1 cellular context compared by ENCODE assay signal in the genomic region with DNA sequence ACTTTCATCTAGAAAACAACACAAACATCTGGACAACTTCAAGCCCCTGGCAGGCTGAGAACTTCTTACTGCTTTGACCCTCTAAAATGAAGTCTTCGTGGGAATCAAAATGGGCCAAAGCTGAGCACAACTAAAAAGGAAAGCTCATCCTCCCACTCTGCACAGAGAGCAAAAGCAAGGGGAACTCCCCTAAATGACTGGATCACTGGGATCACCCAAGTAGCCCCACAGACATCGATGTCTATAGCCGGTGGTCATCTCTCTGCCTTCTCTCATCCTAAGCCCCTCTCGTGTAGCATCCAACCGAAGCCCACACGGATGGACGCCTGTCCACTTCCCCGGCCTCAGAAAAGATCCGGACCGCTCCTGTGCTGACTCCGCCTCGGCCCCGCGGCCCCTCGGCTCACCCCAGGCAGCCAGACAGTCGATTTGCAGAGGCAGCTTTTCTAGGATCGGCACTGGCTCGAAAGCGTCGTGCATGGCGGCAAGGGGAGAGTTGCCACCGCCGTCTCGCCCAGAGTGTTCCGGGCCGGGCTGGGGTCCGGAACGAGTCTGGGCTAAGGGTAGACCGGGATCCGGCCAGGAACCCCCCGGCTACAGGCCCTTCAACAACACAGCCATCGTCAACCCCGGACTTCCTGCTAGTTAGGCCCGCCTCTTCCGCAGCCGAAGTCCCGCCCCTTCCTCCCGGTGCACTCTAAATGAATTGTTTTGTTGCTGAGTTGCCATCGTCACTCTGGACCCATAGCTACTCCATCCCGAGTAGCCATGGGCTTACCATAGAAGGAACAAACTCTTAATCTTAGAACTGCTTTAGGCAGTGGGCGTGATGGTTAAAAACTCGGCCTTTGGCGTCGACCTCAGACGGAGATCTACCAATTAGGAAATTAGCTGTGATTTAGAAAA.
TF ChIP-seq lines count a peak whose summit lies in the region.

A gene with protein sequence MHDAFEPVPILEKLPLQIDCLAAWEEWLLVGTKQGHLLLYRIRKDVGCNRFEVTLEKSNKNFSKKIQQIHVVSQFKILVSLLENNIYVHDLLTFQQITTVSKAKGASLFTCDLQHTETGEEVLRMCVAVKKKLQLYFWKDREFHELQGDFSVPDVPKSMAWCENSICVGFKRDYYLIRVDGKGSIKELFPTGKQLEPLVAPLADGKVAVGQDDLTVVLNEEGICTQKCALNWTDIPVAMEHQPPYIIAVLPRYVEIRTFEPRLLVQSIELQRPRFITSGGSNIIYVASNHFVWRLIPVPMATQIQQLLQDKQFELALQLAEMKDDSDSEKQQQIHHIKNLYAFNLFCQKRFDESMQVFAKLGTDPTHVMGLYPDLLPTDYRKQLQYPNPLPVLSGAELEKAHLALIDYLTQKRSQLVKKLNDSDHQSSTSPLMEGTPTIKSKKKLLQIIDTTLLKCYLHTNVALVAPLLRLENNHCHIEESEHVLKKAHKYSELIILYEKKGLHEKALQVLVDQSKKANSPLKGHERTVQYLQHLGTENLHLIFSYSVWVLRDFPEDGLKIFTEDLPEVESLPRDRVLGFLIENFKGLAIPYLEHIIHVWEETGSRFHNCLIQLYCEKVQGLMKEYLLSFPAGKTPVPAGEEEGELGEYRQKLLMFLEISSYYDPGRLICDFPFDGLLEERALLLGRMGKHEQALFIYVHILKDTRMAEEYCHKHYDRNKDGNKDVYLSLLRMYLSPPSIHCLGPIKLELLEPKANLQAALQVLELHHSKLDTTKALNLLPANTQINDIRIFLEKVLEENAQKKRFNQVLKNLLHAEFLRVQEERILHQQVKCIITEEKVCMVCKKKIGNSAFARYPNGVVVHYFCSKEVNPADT (minus strand): TSS at position 631 of the 906 bp plus-strand sequence. CDS start 151 bp downstream, at position 480.

TF ChIP-seq in K562, 482 proteins besides CTCF, POLR2A, EP300 and RAD21 (continued from another document and continues in another):
- TF ChIP-seq, protein P1, sequence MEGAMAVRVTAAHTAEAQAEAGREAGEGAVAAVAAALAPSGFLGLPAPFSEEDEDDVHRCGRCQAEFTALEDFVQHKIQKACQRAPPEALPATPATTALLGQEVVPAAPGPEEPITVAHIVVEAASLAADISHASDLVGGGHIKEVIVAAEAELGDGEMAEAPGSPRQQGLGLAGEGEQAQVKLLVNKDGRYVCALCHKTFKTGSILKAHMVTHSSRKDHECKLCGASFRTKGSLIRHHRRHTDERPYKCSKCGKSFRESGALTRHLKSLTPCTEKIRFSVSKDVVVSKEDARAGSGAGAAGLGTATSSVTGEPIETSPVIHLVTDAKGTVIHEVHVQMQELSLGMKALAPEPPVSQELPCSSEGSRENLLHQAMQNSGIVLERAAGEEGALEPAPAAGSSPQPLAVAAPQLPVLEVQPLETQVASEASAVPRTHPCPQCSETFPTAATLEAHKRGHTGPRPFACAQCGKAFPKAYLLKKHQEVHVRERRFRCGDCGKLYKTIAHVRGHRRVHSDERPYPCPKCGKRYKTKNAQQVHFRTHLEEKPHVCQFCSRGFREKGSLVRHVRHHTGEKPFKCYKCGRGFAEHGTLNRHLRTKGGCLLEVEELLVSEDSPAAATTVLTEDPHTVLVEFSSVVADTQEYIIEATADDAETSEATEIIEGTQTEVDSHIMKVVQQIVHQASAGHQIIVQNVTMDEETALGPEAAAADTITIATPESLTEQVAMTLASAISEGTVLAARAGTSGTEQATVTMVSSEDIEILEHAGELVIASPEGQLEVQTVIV (CRISPR knock-in tag; IDR thresholded peaks at IDR 0.05; ENCODE audit: borderline replicate concordance) = no peak
- no peak for TF ChIP-seq ZNF668 (CRISPR knock-in tag; IDR thresholded peaks at IDR 0.05)
- TF ChIP-seq, protein P2, sequence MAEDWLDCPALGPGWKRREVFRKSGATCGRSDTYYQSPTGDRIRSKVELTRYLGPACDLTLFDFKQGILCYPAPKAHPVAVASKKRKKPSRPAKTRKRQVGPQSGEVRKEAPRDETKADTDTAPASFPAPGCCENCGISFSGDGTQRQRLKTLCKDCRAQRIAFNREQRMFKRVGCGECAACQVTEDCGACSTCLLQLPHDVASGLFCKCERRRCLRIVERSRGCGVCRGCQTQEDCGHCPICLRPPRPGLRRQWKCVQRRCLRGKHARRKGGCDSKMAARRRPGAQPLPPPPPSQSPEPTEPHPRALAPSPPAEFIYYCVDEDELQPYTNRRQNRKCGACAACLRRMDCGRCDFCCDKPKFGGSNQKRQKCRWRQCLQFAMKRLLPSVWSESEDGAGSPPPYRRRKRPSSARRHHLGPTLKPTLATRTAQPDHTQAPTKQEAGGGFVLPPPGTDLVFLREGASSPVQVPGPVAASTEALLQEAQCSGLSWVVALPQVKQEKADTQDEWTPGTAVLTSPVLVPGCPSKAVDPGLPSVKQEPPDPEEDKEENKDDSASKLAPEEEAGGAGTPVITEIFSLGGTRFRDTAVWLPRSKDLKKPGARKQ (CRISPR knock-in tag; IDR thresholded peaks at IDR 0.05) = no peak
- TF ChIP-seq HMG20B (CRISPR knock-in tag; IDR thresholded peaks at IDR 0.05) = no peak
- TF ChIP-seq, protein P3, sequence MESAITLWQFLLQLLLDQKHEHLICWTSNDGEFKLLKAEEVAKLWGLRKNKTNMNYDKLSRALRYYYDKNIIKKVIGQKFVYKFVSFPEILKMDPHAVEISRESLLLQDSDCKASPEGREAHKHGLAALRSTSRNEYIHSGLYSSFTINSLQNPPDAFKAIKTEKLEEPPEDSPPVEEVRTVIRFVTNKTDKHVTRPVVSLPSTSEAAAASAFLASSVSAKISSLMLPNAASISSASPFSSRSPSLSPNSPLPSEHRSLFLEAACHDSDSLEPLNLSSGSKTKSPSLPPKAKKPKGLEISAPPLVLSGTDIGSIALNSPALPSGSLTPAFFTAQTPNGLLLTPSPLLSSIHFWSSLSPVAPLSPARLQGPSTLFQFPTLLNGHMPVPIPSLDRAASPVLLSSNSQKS (CRISPR knock-in tag; IDR thresholded peaks at IDR 0.05) = no peak
- TF ChIP-seq ZNF253 (CRISPR knock-in tag; conservative IDR thresholded peaks at IDR 0.05) = no peak
- TF ChIP-seq ARID1B (IDR thresholded peaks at IDR 0.05) = no peak
- no peak for TF ChIP-seq GATAD2B (IDR thresholded peaks at IDR 0.05; ENCODE audit: borderline replicate concordance)
- no peak for TF ChIP-seq ZNF146 (CRISPR knock-in tag; IDR thresholded peaks at IDR 0.05; ENCODE audit: unreplicated experiment)
- TF ChIP-seq, protein P4, sequence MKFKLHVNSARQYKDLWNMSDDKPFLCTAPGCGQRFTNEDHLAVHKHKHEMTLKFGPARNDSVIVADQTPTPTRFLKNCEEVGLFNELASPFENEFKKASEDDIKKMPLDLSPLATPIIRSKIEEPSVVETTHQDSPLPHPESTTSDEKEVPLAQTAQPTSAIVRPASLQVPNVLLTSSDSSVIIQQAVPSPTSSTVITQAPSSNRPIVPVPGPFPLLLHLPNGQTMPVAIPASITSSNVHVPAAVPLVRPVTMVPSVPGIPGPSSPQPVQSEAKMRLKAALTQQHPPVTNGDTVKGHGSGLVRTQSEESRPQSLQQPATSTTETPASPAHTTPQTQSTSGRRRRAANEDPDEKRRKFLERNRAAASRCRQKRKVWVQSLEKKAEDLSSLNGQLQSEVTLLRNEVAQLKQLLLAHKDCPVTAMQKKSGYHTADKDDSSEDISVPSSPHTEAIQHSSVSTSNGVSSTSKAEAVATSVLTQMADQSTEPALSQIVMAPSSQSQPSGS (CRISPR knock-in tag; IDR thresholded peaks at IDR 0.05) = no peak
- no peak for TF ChIP-seq GTF2A2 (tag; IDR thresholded peaks at IDR 0.05)
- no peak for TF ChIP-seq ZNF695 (CRISPR knock-in tag; IDR thresholded peaks at IDR 0.05)
- TF ChIP-seq, protein P5, sequence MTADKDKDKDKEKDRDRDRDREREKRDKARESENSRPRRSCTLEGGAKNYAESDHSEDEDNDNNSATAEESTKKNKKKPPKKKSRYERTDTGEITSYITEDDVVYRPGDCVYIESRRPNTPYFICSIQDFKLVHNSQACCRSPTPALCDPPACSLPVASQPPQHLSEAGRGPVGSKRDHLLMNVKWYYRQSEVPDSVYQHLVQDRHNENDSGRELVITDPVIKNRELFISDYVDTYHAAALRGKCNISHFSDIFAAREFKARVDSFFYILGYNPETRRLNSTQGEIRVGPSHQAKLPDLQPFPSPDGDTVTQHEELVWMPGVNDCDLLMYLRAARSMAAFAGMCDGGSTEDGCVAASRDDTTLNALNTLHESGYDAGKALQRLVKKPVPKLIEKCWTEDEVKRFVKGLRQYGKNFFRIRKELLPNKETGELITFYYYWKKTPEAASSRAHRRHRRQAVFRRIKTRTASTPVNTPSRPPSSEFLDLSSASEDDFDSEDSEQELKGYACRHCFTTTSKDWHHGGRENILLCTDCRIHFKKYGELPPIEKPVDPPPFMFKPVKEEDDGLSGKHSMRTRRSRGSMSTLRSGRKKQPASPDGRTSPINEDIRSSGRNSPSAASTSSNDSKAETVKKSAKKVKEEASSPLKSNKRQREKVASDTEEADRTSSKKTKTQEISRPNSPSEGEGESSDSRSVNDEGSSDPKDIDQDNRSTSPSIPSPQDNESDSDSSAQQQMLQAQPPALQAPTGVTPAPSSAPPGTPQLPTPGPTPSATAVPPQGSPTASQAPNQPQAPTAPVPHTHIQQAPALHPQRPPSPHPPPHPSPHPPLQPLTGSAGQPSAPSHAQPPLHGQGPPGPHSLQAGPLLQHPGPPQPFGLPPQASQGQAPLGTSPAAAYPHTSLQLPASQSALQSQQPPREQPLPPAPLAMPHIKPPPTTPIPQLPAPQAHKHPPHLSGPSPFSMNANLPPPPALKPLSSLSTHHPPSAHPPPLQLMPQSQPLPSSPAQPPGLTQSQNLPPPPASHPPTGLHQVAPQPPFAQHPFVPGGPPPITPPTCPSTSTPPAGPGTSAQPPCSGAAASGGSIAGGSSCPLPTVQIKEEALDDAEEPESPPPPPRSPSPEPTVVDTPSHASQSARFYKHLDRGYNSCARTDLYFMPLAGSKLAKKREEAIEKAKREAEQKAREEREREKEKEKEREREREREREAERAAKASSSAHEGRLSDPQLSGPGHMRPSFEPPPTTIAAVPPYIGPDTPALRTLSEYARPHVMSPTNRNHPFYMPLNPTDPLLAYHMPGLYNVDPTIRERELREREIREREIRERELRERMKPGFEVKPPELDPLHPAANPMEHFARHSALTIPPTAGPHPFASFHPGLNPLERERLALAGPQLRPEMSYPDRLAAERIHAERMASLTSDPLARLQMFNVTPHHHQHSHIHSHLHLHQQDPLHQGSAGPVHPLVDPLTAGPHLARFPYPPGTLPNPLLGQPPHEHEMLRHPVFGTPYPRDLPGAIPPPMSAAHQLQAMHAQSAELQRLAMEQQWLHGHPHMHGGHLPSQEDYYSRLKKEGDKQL (CRISPR knock-in tag; IDR thresholded peaks at IDR 0.05; ENCODE audit: borderline replicate concordance) = no peak
- TF ChIP-seq NR2C2 (CRISPR knock-in tag; IDR thresholded peaks at IDR 0.05) = no peak
- TF ChIP-seq NR2C2 (tag; IDR thresholded peaks at IDR 0.05) = peak; percentile 14; the same call in 1 of the 2 replicates
- TF ChIP-seq, protein P6, sequence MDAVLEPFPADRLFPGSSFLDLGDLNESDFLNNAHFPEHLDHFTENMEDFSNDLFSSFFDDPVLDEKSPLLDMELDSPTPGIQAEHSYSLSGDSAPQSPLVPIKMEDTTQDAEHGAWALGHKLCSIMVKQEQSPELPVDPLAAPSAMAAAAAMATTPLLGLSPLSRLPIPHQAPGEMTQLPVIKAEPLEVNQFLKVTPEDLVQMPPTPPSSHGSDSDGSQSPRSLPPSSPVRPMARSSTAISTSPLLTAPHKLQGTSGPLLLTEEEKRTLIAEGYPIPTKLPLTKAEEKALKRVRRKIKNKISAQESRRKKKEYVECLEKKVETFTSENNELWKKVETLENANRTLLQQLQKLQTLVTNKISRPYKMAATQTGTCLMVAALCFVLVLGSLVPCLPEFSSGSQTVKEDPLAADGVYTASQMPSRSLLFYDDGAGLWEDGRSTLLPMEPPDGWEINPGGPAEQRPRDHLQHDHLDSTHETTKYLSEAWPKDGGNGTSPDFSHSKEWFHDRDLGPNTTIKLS (IDR thresholded peaks at IDR 0.05; ENCODE audit: borderline replicate concordance, low read depth) = no peak
- TF ChIP-seq NFIX (CRISPR knock-in tag; IDR thresholded peaks at IDR 0.05; ENCODE audit: low read depth) = no peak
- TF ChIP-seq DNMT1 (IDR thresholded peaks at IDR 0.05) = no peak
- TF ChIP-seq CCAR2 (IDR thresholded peaks at IDR 0.05; ENCODE audit: low read depth, low read length) = no peak
- peak; percentile 82 for TF ChIP-seq ZBTB17 (CRISPR knock-in tag; IDR thresholded peaks at IDR 0.05)
- TF ChIP-seq ZNF347 (CRISPR knock-in tag; IDR thresholded peaks at IDR 0.05; ENCODE audit: low read depth) = no peak
- TF ChIP-seq, protein P7, sequence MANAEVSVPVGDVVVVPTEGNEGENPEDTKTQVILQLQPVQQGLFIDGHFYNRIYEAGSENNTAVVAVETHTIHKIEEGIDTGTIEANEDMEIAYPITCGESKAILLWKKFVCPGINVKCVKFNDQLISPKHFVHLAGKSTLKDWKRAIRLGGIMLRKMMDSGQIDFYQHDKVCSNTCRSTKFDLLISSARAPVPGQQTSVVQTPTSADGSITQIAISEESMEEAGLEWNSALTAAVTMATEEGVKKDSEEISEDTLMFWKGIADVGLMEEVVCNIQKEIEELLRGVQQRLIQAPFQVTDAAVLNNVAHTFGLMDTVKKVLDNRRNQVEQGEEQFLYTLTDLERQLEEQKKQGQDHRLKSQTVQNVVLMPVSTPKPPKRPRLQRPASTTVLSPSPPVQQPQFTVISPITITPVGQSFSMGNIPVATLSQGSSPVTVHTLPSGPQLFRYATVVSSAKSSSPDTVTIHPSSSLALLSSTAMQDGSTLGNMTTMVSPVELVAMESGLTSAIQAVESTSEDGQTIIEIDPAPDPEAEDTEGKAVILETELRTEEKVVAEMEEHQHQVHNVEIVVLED (CRISPR knock-in tag; IDR thresholded peaks at IDR 0.05) = no peak
- TF ChIP-seq SPI1 (IDR thresholded peaks at IDR 0.05; ENCODE audit: borderline replicate concordance, low read depth, low read length) = peak; percentile 78; the same call in 1 of the 2 replicates
- TF ChIP-seq, protein P8, sequence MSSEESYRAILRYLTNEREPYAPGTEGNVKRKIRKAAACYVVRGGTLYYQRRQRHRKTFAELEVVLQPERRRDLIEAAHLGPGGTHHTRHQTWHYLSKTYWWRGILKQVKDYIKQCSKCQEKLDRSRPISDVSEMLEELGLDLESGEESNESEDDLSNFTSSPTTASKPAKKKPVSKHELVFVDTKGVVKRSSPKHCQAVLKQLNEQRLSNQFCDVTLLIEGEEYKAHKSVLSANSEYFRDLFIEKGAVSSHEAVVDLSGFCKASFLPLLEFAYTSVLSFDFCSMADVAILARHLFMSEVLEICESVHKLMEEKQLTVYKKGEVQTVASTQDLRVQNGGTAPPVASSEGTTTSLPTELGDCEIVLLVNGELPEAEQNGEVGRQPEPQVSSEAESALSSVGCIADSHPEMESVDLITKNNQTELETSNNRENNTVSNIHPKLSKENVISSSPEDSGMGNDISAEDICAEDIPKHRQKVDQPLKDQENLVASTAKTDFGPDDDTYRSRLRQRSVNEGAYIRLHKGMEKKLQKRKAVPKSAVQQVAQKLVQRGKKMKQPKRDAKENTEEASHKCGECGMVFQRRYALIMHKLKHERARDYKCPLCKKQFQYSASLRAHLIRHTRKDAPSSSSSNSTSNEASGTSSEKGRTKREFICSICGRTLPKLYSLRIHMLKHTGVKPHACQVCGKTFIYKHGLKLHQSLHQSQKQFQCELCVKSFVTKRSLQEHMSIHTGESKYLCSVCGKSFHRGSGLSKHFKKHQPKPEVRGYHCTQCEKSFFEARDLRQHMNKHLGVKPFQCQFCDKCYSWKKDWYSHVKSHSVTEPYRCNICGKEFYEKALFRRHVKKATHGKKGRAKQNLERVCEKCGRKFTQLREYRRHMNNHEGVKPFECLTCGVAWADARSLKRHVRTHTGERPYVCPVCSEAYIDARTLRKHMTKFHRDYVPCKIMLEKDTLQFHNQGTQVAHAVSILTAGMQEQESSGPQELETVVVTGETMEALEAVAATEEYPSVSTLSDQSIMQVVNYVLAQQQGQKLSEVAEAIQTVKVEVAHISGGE (CRISPR knock-in tag; IDR thresholded peaks at IDR 0.05) = peak in 2 of 3 experiments; percentile 24 to 78; a peak in 3 of 6 replicates
